In the genomic region with DNA sequence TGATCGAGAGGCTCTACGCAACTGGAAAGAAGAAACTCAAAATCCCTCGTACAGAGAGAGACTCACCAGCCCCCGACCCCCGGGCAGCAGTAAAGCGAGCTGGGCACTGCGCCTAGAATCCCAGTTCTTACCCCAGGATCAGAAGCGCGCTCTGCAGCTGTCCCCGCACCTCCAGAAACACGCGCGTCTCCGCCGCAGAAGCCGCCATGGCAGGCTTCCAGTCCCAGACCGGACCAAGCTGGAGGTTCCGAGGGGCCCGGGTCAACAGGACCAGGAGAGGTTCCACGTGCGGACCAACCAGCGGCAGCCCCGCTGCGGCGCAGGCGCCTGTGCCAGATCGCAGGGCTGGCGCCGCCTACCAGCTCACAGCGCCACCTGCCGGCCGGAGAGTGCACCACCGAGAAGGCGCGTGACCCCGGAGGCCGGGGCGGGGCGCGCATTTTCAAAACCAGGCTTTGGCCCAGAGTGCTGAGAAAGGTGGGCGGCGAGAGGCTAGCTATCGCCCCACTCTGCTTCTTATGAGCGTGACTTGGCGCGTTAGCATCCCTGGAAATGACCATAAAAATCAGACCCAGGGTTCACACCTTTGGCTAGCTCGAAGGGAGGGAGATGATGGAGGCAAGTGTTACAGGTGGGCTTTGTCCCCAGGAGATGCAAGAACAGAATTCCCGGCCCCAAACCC, we compare ENCODE assay signal across 8 cellular contexts. TPM values are rescaled to one million over a fixed set of nuclear protein-coding genes. Genes with fewer than 3 reads are reported as not detected.
A peak's percentile ranks its signal among the peaks of the same experiment; 100 is the strongest.
DNase-seq lines count a peak whose midpoint lies in the region; ATAC-seq and TF ChIP-seq lines count a peak whose summit lies in the region.

A gene with protein sequence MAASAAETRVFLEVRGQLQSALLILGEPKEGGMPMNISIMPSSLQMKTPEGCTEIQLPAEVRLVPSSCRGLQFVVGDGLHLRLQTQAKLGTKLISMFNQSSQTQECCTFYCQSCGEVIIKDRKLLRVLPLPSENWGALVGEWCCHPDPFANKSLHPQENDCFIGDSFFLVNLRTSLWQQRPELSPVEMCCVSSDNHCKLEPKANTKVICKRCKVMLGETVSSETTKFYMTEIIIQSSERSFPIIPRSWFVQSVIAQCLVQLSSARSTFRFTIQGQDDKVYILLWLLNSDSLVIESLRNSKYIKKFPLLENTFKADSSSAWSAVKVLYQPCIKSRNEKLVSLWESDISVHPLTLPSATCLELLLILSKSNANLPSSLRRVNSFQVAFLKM (minus strand): TSS at position 331 of the 682 bp plus-strand sequence. CDS start 123 bp downstream, at position 208.

- no peaks in the 10 kb centered on the region for H3K9me3 ChIP-seq in neutrophil

- POLR2A ChIA-PET in RWPE1 (lab: Yijun Ruan, JAX; ENCODE audit: low non-redundant PET) = no interaction called here

- H3K27me3 ChIP-seq in foreskin keratinocyte = no peaks in the 10 kb centered on the region
- peaks cover 10% of the 10 kb centered on the region for H3K27me3 ChIP-seq in neutrophil

- TF ChIP-seq CTCF in RWPE1 (conservative IDR thresholded peaks at IDR 0.05; ENCODE audit: low read depth) (peak; percentile 95), foreskin keratinocyte (conservative IDR thresholded peaks at IDR 0.05) (peak; percentile 97), neutrophil (IDR thresholded peaks at IDR 0.05) (peak; percentile 98)

- CTCF ChIA-PET in RWPE1 (lab: Yijun Ruan, JAX) = interaction anchor here (0.6 to 5.2 kb wide), 35 partner anchors 8 to 1236 kb away, joined by 3 to 32 read pairs (median 3); a partner anchor contains a TSS

- H3K27ac ChIP-seq in RWPE1 (peak within 1 kb of the TSS; percentile 55), foreskin keratinocyte (peak within 1 kb of the TSS; percentile 9), neutrophil (peak within 1 kb of the TSS; percentile 57), substantia nigra (ENCODE audit: low read depth, low read length, poor library complexity, severe bottlenecking) (peak within 1 kb of the TSS; percentile 58)

- ATAC-seq in GM21717 (IDR thresholded peaks at IDR 0.05; ENCODE audit: unreplicated experiment) (peak; percentile 66), foreskin keratinocyte (peak; percentile 64)

- peak within 1 kb of the TSS; percentile 60 to 69 for H3K4me3 ChIP-seq in neutrophil (ENCODE audit: low read depth in 1 of 2, low read length in 1 of 2)

- in situ Hi-C loops in KBM-7 (cut with MboI; ENCODE audit: low pct_unique_long_range_greater_than_20kb, low sequenced_read_pairs) = loop anchor here (25.0 kb wide), 1 partner anchor 803 kb away; no protein-coding TSS in a partner anchor

- H3K36me3 ChIP-seq in neutrophil = no peaks in the 10 kb centered on the region

- peaks cover 16% of the 10 kb centered on the region for H3K4me1 ChIP-seq in foreskin keratinocyte
- peaks cover 24 to 29% of the 10 kb centered on the region in 2 experiments for H3K4me1 ChIP-seq in neutrophil (ENCODE audit: control insufficient read depth in 1 of 2, insufficient read depth in 1 of 2, low read depth in 1 of 2, low read length in 1 of 2)

- DNase-seq in EL = peak; percentile 82
- peak; percentile 89 for DNase-seq in KBM-7
- DNase-seq in RWPE1 (ENCODE audit: low spot score) = peak; percentile 84
- peak; percentile 98 for DNase-seq in activated effector memory CD4-positive, alpha-beta T cell treated with anti-CD3 and anti-CD28 coated beads, Interleukin-2, amount 50 U/mL, for 16 hours
- DNase-seq in foreskin keratinocyte = peak in 1 of 2 donors; percentile 50
- peak in 48 of 49 donors; percentile 54 to 97 (median 83) for DNase-seq in substantia nigra (lab: John Stamatoyannopoulos, UW)

RNA-seq across cellular contexts. Expression of the gene that starts here (rescaled TPM):
- 5.3 TPM in 2 replicates for total RNA-seq in foreskin keratinocyte
- polyA plus RNA-seq in foreskin keratinocyte = 3.4 and 4.2 TPM in 2 replicates
